In the genomic region with DNA sequence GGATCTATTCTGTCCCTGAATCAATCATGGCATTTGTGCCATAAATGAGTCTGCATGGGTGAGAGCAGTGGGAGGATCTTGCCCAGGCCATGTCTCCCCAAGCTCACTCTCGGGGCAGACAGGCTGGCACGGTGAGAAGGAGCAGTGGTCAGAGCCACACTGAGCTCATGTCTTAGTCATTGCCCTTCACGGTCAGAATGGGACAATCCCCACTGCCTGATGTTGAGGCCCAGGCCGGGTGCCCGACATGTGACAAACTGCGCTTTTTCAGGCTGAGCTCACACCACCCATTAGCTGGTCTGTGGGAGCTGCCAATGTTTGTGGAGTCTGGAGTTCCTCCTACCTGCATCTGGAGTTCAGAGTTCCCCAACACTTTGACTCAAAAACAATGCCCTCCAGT, we compare ENCODE assay signal across 19 cellular contexts.
"Had no signal": no experiment of that assay in that cellular context is flagged by ENCODE, and none has a peak within 500 bp of the region (broad histone marks: within the 10 kb centered on the region; RNA-seq: fewer than 3 reads in every experiment).

No MANE protein-coding gene starts in this region.

- H3K36me3 ChIP-seq: adrenal gland, gastrocnemius medialis, heart right ventricle, left lung, upper lobe of left lung had no signal

- H3K9me3 Mint-ChIP-seq: activated B cell treated with CpG ODN at 0.5 μM for 24 hours; activated T-cell treated with anti-CD3 and anti-CD28 coated beads, Interleukin-2, amount 50 U/mL, for 24 hours; central memory CD8-positive, alpha-beta T cell; memory B cell; nephron progenitor cell had no signal

- H3K4me3 ChIP-seq: adrenal gland, body of pancreas, gastrocnemius medialis, heart right ventricle, left lung, upper lobe of left lung had no signal

- H3K4me1 Mint-ChIP-seq: activated B cell treated with CpG ODN at 0.5 μM for 24 hours; central memory CD8-positive, alpha-beta T cell; memory B cell had no signal

- H3K36me3 Mint-ChIP-seq: memory B cell had no signal

- H3K27ac Mint-ChIP-seq: activated B cell treated with CpG ODN at 0.5 μM for 24 hours; activated T-cell treated with anti-CD3 and anti-CD28 coated beads, Interleukin-2, amount 50 U/mL, for 24 hours; memory B cell; nephron progenitor cell; T-helper 17 cell had no signal

- ATAC-seq: body of pancreas, heart right ventricle, left lung, T-helper 17 cell had no signal

- FAIRE-seq: islet of Langerhans had no signal

- H3K27me3 ChIP-seq: adrenal gland, body of pancreas, gastrocnemius medialis, heart right ventricle, left lung, upper lobe of left lung had no signal

- H3K4me3 Mint-ChIP-seq: activated B cell treated with CpG ODN at 0.5 μM for 24 hours; activated T-cell treated with anti-CD3 and anti-CD28 coated beads, Interleukin-2, amount 50 U/mL, for 24 hours; central memory CD8-positive, alpha-beta T cell; memory B cell; nephron progenitor cell; T-helper 17 cell had no signal

- H3K27me3 Mint-ChIP-seq: activated B cell treated with CpG ODN at 0.5 μM for 24 hours; activated T-cell treated with anti-CD3 and anti-CD28 coated beads, Interleukin-2, amount 50 U/mL, for 24 hours; central memory CD8-positive, alpha-beta T cell; T-helper 17 cell had no signal

- DNase-seq: activated B cell treated with CpG ODN at 0.5 μM for 24 hours; activated T-cell treated with anti-CD3 and anti-CD28 coated beads, Interleukin-2, amount 50 U/mL, for 24 hours; adrenal gland; body of pancreas; cortex of kidney; effector CD8-positive, alpha-beta T cell; heart right ventricle; left lung; nephron progenitor cell; SHP77 treated with DMSO at 0.1 percent for 48 hours; stimulated activated CD4-positive, alpha-beta T cell treated with anti-CD3 and anti-CD28 coated beads, Interleukin-15, amount 100 ng/mL, for 24 hours; stimulated activated CD4-positive, alpha-beta T cell treated with anti-CD3 and anti-CD28 coated beads, Interleukin-4, amount 100 ng/mL, for 4 hours; substantia nigra; T-helper 17 cell; upper lobe of left lung had no signal
